ENCODE assay signal across 1 cellular context in genomic region chr13:112451512-112452379, GRCh38.
TF ChIP-seq lines count a peak whose summit lies in the region.

No MANE protein-coding gene starts in this region.

TF ChIP-seq in H1, 55 proteins besides CTCF, POLR2A, EP300 and RAD21:
- TF ChIP-seq RNF2 (IDR thresholded peaks at IDR 0.05; ENCODE audit: borderline replicate concordance, low read depth, low read length, missing control alignments, poor library complexity, severe bottlenecking) (no peak), CBX8 (IDR thresholded peaks at IDR 0.05; ENCODE audit: borderline replicate concordance, low read depth, low read length) (no peak)
